Comparison of ENCODE assay signal across 1 cellular context in genomic region chr14:54566152-54566409, GRCh38.
TF ChIP-seq lines count a peak whose summit lies in the region.

No MANE protein-coding gene starts in this region.

TF ChIP-seq in HepG2, 621 proteins besides CTCF, POLR2A, EP300 and RAD21 (continued from another document):
- peak; percentile 92 for TF ChIP-seq ZNF777 (CRISPR knock-in tag; IDR thresholded peaks at IDR 0.05)
- TF ChIP-seq SMAD9 (CRISPR knock-in tag; IDR thresholded peaks at IDR 0.05), result no peak
- TF ChIP-seq AHDC1 (CRISPR knock-in tag; IDR thresholded peaks at IDR 0.05; ENCODE audit: borderline replicate concordance), result 0 out of 2 replicates have a peak, but pooled peaks have one; percentile 6
- TF ChIP-seq ZNF816 (CRISPR knock-in tag; IDR thresholded peaks at IDR 0.05; ENCODE audit: borderline replicate concordance), result 0 out of 2 replicates have a peak, but pooled peaks have one; percentile 21
- TF ChIP-seq ZNF556 (CRISPR knock-in tag; IDR thresholded peaks at IDR 0.05; ENCODE audit: borderline replicate concordance), result 0 out of 2 replicates have a peak, but pooled peaks have one; percentile 16
- TF ChIP-seq RBM39 (IDR thresholded peaks at IDR 0.05; ENCODE audit: low read depth, low read length, poor library complexity, severe bottlenecking), result peak; percentile 38
- 0 out of 2 replicates have a peak, but pooled peaks have one; percentile 1 for TF ChIP-seq ZFP41 (CRISPR knock-in tag; IDR thresholded peaks at IDR 0.05; ENCODE audit: borderline replicate concordance)
TF ChIP-seq in HepG2: peak in this region for 7.
